30 cellular contexts compared by ENCODE assay signal in the genomic region with DNA sequence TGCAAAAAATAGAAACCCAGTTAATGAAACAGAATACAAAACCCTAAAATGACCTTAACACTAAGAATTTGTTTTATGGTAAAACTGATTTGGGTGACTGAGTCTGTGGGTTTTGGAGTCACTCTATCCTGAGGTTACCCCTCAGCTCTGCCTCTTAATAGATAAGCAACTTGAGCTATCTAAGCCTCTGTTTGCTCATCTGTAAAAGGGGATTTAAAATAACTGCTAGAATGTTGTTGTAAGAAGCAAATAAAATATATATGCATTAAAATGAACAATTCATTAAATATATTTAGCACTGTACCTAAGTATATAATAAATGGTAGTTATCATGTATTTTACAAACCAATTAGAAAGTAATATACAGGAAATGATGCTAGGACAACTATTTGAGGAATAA.
"Had no signal": no experiment of that assay in that cellular context is flagged by ENCODE, and none has a peak within 500 bp of the region (broad histone marks: within the 10 kb centered on the region; RNA-seq: fewer than 3 reads in every experiment).

No MANE protein-coding gene starts in this region.

- H3K27ac ChIP-seq: left lung, lower lobe of right lung, pancreas, prostate gland, skin epidermis, stomach, thoracic aorta, tibial artery, upper lobe of right lung had no signal

- H3K9me3 ChIP-seq: left lung, lower lobe of right lung, pancreas, prostate gland, stomach, thoracic aorta, tibial artery, upper lobe of right lung had no signal

- H3K4me3 Mint-ChIP-seq: immature natural killer cell; naive thymus-derived CD8-positive, alpha-beta T cell; nephron; neural crest cell; stimulated activated naive B cell treated with anti-CD40 and anti-IgM and Interleukin-4, amounts not matched to agents 10 μg/mL and 1 μg/mL and 100 μg/mL, for 72 hours had no signal

- H3K27ac Mint-ChIP-seq: immature natural killer cell; naive thymus-derived CD8-positive, alpha-beta T cell; nephron; stimulated activated naive B cell treated with anti-CD40 and anti-IgM and Interleukin-4, amounts not matched to agents 10 μg/mL and 1 μg/mL and 100 μg/mL, for 72 hours had no signal

- H3K27me3 ChIP-seq: left lung, pancreas, stomach, tibial artery, upper lobe of right lung had no signal

- H3K36me3 ChIP-seq: left lung, lower lobe of right lung, pancreas, prostate gland, stomach, thoracic aorta, tibial artery, upper lobe of right lung had no signal

- H3K27me3 Mint-ChIP-seq: stimulated activated naive B cell treated with anti-CD40 and anti-IgM and Interleukin-4, amounts not matched to agents 10 μg/mL and 1 μg/mL and 100 μg/mL, for 72 hours had no signal

- H3K9me3 Mint-ChIP-seq: immature natural killer cell; naive thymus-derived CD8-positive, alpha-beta T cell; nephron; stimulated activated naive B cell treated with anti-CD40 and anti-IgM and Interleukin-4, amounts not matched to agents 10 μg/mL and 1 μg/mL and 100 μg/mL, for 72 hours had no signal

- H3K4me1 Mint-ChIP-seq: nephron, neural crest cell had no signal

- H3K36me3 Mint-ChIP-seq: immature natural killer cell; naive thymus-derived CD8-positive, alpha-beta T cell; stimulated activated naive B cell treated with anti-CD40 and anti-IgM and Interleukin-4, amounts not matched to agents 10 μg/mL and 1 μg/mL and 100 μg/mL, for 72 hours had no signal

- ATAC-seq: left colon; left lung; lower lobe of right lung; naive thymus-derived CD8-positive, alpha-beta T cell; pancreas; right cardiac atrium; sciatic nerve; stimulated activated naive B cell treated with anti-CD40 and anti-IgM and Interleukin-4, amounts not matched to agents 10 μg/mL and 1 μg/mL and 100 μg/mL, for 72 hours; stimulated activated naive CD8-positive, alpha-beta T cell treated with anti-CD3 and anti-CD28 coated beads, Interleukin-15, Interleukin-2, amounts not matched to agents 100 U/mL and 50 U/mL, for 24 hours; upper lobe of right lung had no signal

- H3K4me3 ChIP-seq: left lung, lower lobe of right lung, pancreas, prostate gland, skin epidermis, stomach, thoracic aorta, tibial artery, upper lobe of right lung had no signal

- DNase-seq: hypothalamus; immature natural killer cell; kidney; left colon; left lung; lower lobe of right lung; mammary epithelial cell; mesenchymal stem cell; naive thymus-derived CD8-positive, alpha-beta T cell; nucleus accumbens; pancreas; posterior cingulate gyrus; retina; right cardiac atrium; stimulated activated CD4-positive, alpha-beta T cell treated with anti-CD3 and anti-CD28 coated beads, Interleukin-12 subunit alpha, Interleukin-12 subunit beta, amount 100 ng/mL, for 4 hours; stimulated activated CD4-positive, alpha-beta T cell treated with anti-CD3 and anti-CD28 coated beads, Interleukin-15, amount 100 ng/mL, for 24 hours; stimulated activated CD4-positive, alpha-beta T cell treated with anti-CD3 and anti-CD28 coated beads, Interleukin-2, amount 100 ng/mL, for 24 hours; stimulated activated CD4-positive, alpha-beta T cell treated with anti-CD3 and anti-CD28 coated beads, Interleukin-4, amount 100 ng/mL, for 1 hour; stimulated activated naive B cell treated with anti-CD40 and anti-IgM and Interleukin-4, amounts not matched to agents 10 μg/mL and 1 μg/mL and 100 μg/mL, for 72 hours; stimulated activated naive CD8-positive, alpha-beta T cell treated with anti-CD3 and anti-CD28 coated beads, Interleukin-15, Interleukin-2, amounts not matched to agents 100 U/mL and 50 U/mL, for 24 hours; stomach; tibial artery; trophoblast cell; upper lobe of right lung had no signal

- H3K4me1 ChIP-seq: left lung, lower lobe of right lung, pancreas, prostate gland, stomach, upper lobe of right lung had no signal
